Comparison of ENCODE assay signal across 23 cellular contexts in genomic region chr6:27966044-27966443, GRCh38. TPM values are rescaled to one million over a fixed set of nuclear protein-coding genes. Genes with fewer than 3 reads are reported as not detected.
"Had no signal": no experiment of that assay in that cellular context is flagged by ENCODE, and none has a peak within 500 bp of the region (broad histone marks: within the 10 kb centered on the region; RNA-seq: fewer than 3 reads in every experiment).

No MANE protein-coding gene starts in this region.

- DNase-seq: activated CD4-positive, alpha-beta T cell treated with anti-CD3 and anti-CD28 coated beads for 1 hour; activated CD8-positive, alpha-beta memory T cell treated with anti-CD3 and anti-CD28 coated beads for 24 hours; activated CD8-positive, alpha-beta memory T cell treated with anti-CD3 and anti-CD28 coated beads, Interleukin-2, amount 50 U/mL, for 48 hours; activated gamma-delta T cell treated with Interleukin-2 at 50 U/mL for 16 hours; cerebellar nuclear complex; cortex of kidney; erythroblast; foreskin melanocyte; heart left ventricle; left ventricle myocardium inferior; mammary epithelial cell; mucosa of descending colon; naive thymus-derived CD4-positive, alpha-beta T cell; psoas muscle; stimulated activated CD4-positive, alpha-beta T cell treated with anti-CD3 and anti-CD28 coated beads, Interleukin-2, amount 100 ng/mL, for 48 hours; stomach; trophoblast cell had no signal

- H3K4me3 Mint-ChIP-seq: activated naive CD8-positive, alpha-beta T cell; naive thymus-derived CD4-positive, alpha-beta T cell had no signal

- H3K27ac Mint-ChIP-seq: activated naive CD8-positive, alpha-beta T cell; naive thymus-derived CD4-positive, alpha-beta T cell had no signal

- H3K36me3 Mint-ChIP-seq: activated naive CD8-positive, alpha-beta T cell had no signal

- H3K4me1 Mint-ChIP-seq: naive thymus-derived CD4-positive, alpha-beta T cell had no signal

- ATAC-seq: heart left ventricle; mucosa of descending colon; naive thymus-derived CD4-positive, alpha-beta T cell; psoas muscle; right cardiac atrium had no signal

RNA-seq across cellular contexts. Expression of gene OR2B6, which starts 9.0 kb away (rescaled TPM):
- total RNA-seq: bronchial epithelial cell; heart left ventricle; kidney epithelial cell; left ventricle myocardium inferior; mammary epithelial cell; mucosa of descending colon; naive thymus-derived CD4-positive, alpha-beta T cell; osteocyte; psoas muscle; right cardiac atrium; stomach; temporal lobe had no signal
- polyA plus RNA-seq: heart left ventricle; mammary epithelial cell; naive thymus-derived CD4-positive, alpha-beta T cell; right cardiac atrium; stomach had no signal

RNA-seq across cellular contexts. Expression of gene OR2B2, which starts 53.8 kb away (rescaled TPM):
- total RNA-seq: bronchial epithelial cell; heart left ventricle; kidney epithelial cell; left ventricle myocardium inferior; mammary epithelial cell; mucosa of descending colon; naive thymus-derived CD4-positive, alpha-beta T cell; osteocyte; psoas muscle; right cardiac atrium; stomach; temporal lobe had no signal
- polyA plus RNA-seq: heart left ventricle; mammary epithelial cell; naive thymus-derived CD4-positive, alpha-beta T cell; psoas muscle; right cardiac atrium; stomach had no signal
